Comparison of ENCODE assay signal across 10 cellular contexts in the genomic region with DNA sequence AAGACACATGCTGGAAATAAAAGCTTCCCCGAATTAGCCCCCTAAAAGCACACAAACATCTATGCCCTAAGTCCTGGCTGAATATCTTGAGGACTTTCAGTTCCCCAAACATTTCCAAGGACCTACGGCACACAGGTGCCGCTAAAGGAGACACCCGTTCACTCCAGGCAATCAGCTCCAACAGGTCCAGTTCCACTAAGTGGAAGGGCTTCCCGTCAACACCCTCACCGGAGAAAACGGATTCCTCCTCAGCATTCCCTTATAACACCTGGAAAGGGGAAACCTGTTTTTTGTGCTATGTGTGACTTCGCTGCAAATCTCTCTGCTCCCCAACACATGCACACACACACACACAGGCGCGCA. TPM values are rescaled to one million over a fixed set of nuclear protein-coding genes. Genes with fewer than 3 reads are reported as not detected.
DNase-seq lines count a peak whose midpoint lies in the region; ATAC-seq and TF ChIP-seq lines count a peak whose summit lies in the region.
"Had no signal": no experiment of that assay in that cellular context is flagged by ENCODE, and none has a peak within 500 bp of the region (broad histone marks: within the 10 kb centered on the region; RNA-seq: fewer than 3 reads in every experiment).

No MANE protein-coding gene starts in this region.

- peak overlapping the region; percentile 98 for H3K4me3 ChIP-seq in kidney epithelial cell (ENCODE audit: low read depth, low read length)
- H3K4me3 ChIP-seq in testis = peak overlapping the region; percentile 39 to 55

- no peaks in the 10 kb centered on the region for H3K9me3 Mint-ChIP-seq in MCF 10A (ENCODE audit: unreplicated experiment)
- no peaks in the 10 kb centered on the region for H3K9me3 Mint-ChIP-seq in activated CD4-positive, alpha-beta memory T cell treated with anti-CD3 and anti-CD28 coated beads, Interleukin-2, amount 10 ng/mL, durations not matched to agents 7 days and 5 days

- 19 to 20% methylated on average over 10 of the region's 10 CpGs for WGBS in testis, 2 donors

- peaks cover 28% of the 10 kb centered on the region for H3K4me1 Mint-ChIP-seq in MCF 10A (ENCODE audit: insufficient read depth, unreplicated experiment)
- peaks cover 10% of the 10 kb centered on the region for H3K4me1 Mint-ChIP-seq in activated CD4-positive, alpha-beta memory T cell treated with anti-CD3 and anti-CD28 coated beads, Interleukin-2, amount 10 ng/mL, durations not matched to agents 7 days and 5 days

- no peak for TF ChIP-seq POLR2A in testis (IDR thresholded peaks at IDR 0.05)

- intact Hi-C loops in MCF 10A (cut with micrococcal nuclease) (loop anchor here (10.0 kb wide), 1 partner anchor 342 kb away; no protein-coding TSS in a partner anchor), testis (cut with DNase I; ENCODE audit: low total_unique reads) (no loop called here)

- H3K4me1 ChIP-seq in testis = peaks cover 6% of the 10 kb centered on the region

- DNase-seq in NCI-H526 treated with DMSO at 0.1 percent for 48 hours (lab: John Stamatoyannopoulos, UW) (peak; percentile 24), NCI-H526 (lab: John Stamatoyannopoulos, UW) (no peak), MCF 10A (ENCODE audit: unreplicated experiment) (no peak), kidney epithelial cell (ENCODE audit: low read depth) (no peak), testis (no peak), occipital lobe (lab: John Stamatoyannopoulos, UW) (no peak)
- DNase-seq in activated CD4-positive, alpha-beta memory T cell treated with anti-CD3 and anti-CD28 coated beads, Interleukin-2, amount 10 ng/mL, durations not matched to agents 7 days and 5 days = no peak
- DNase-seq: activated naive CD4-positive, alpha-beta T cell treated with anti-CD3 and anti-CD28 coated beads, Interleukin-2, amount 50 U/mL, for 16 hours; NCI-H1694 had no signal

- CTCF ChIA-PET in MCF 10A (lab: Yijun Ruan, JAX) = interaction anchor here (0.6 to 1.2 kb wide), 4 partner anchors 23 to 791 kb away, joined by 3 to 5 read pairs (median 4); no protein-coding TSS in a partner anchor
- CTCF ChIA-PET in activated CD4-positive, alpha-beta memory T cell treated with anti-CD3 and anti-CD28 coated beads, Interleukin-2, amount 10 ng/mL, durations not matched to agents 7 days and 5 days (lab: Charles Lee) = no interaction called here

- H3K27me3 ChIP-seq in kidney epithelial cell (ENCODE audit: control insufficient read depth, insufficient read depth, low read length) = no peaks in the 10 kb centered on the region
- H3K27me3 ChIP-seq in testis = no peaks in the 10 kb centered on the region

- H3K36me3 ChIP-seq in kidney epithelial cell (ENCODE audit: control insufficient read depth, insufficient read depth, low read length) (no peaks in the 10 kb centered on the region), testis (ENCODE audit: low read depth, missing control alignments) (no peaks in the 10 kb centered on the region)

- H3K4me3 Mint-ChIP-seq in MCF 10A (ENCODE audit: unreplicated experiment) = peak overlapping the region; percentile 73
- no peak overlapping the region for H3K4me3 Mint-ChIP-seq in activated CD4-positive, alpha-beta memory T cell treated with anti-CD3 and anti-CD28 coated beads, Interleukin-2, amount 10 ng/mL, durations not matched to agents 7 days and 5 days

- peak overlapping the region; percentile 40 for H3K27ac Mint-ChIP-seq in MCF 10A (ENCODE audit: low read depth, unreplicated experiment)
- no peak overlapping the region for H3K27ac Mint-ChIP-seq in activated CD4-positive, alpha-beta memory T cell treated with anti-CD3 and anti-CD28 coated beads, Interleukin-2, amount 10 ng/mL, durations not matched to agents 7 days and 5 days

- no peak for ATAC-seq in GM19328 (IDR thresholded peaks at IDR 0.05; ENCODE audit: unreplicated experiment)

- no peaks in the 10 kb centered on the region for H3K27me3 Mint-ChIP-seq in MCF 10A (ENCODE audit: insufficient read depth, unreplicated experiment)
- peaks cover 53% of the 10 kb centered on the region for H3K27me3 Mint-ChIP-seq in activated CD4-positive, alpha-beta memory T cell treated with anti-CD3 and anti-CD28 coated beads, Interleukin-2, amount 10 ng/mL, durations not matched to agents 7 days and 5 days

- POLR2A ChIA-PET in MCF 10A (lab: Yijun Ruan, JAX) = no interaction called here
- POLR2A ChIA-PET in activated CD4-positive, alpha-beta memory T cell treated with anti-CD3 and anti-CD28 coated beads, Interleukin-2, amount 10 ng/mL, durations not matched to agents 7 days and 5 days (lab: Charles Lee) = no interaction called here

- no TSS peak for BruUV-seq in MCF 10A (replicated peaks; lab: Mats Ljungman, UMichigan)

- H3K9me3 ChIP-seq in testis = no peaks in the 10 kb centered on the region

- TF ChIP-seq CTCF in MCF 10A (IDR thresholded peaks at IDR 0.05; ENCODE audit: unreplicated experiment) (no peak), kidney epithelial cell (IDR thresholded peaks at IDR 0.05; ENCODE audit: insufficient read depth, low read length, poor library complexity, severe bottlenecking) (no peak), testis (IDR thresholded peaks at IDR 0.05) (no peak)

- H3K27ac ChIP-seq in testis = peak overlapping the region in 1 of 2 donors; percentile 51

- H3K36me3 Mint-ChIP-seq in MCF 10A (ENCODE audit: insufficient read depth, unreplicated experiment) = no peaks in the 10 kb centered on the region
- peaks cover 5% of the 10 kb centered on the region for H3K36me3 Mint-ChIP-seq in activated CD4-positive, alpha-beta memory T cell treated with anti-CD3 and anti-CD28 coated beads, Interleukin-2, amount 10 ng/mL, durations not matched to agents 7 days and 5 days (ENCODE audit: low read depth)

RNA-seq across cellular contexts. Expression of gene TENM4, which starts 3.9 kb away (rescaled TPM):
- total RNA-seq in MCF 10A (2022) = 5.0 and 9.9 TPM in 2 replicates
- 35.3 and 49.4 TPM in 2 replicates for total RNA-seq in kidney epithelial cell
- total RNA-seq in testis = 10 to 100 TPM; 11.4 to 17.9 TPM
- 10.6 TPM for polyA plus RNA-seq in testis (ENCODE audit: insufficient read depth, low read depth, low replicate concordance)
- not detected for total RNA-seq in activated CD4-positive, alpha-beta memory T cell treated with anti-CD3 and anti-CD28 coated beads, Interleukin-2, amount 10 ng/mL, durations not matched to agents 7 days and 5 days
- total RNA-seq in occipital lobe = 112 TPM
